In the genomic region with DNA sequence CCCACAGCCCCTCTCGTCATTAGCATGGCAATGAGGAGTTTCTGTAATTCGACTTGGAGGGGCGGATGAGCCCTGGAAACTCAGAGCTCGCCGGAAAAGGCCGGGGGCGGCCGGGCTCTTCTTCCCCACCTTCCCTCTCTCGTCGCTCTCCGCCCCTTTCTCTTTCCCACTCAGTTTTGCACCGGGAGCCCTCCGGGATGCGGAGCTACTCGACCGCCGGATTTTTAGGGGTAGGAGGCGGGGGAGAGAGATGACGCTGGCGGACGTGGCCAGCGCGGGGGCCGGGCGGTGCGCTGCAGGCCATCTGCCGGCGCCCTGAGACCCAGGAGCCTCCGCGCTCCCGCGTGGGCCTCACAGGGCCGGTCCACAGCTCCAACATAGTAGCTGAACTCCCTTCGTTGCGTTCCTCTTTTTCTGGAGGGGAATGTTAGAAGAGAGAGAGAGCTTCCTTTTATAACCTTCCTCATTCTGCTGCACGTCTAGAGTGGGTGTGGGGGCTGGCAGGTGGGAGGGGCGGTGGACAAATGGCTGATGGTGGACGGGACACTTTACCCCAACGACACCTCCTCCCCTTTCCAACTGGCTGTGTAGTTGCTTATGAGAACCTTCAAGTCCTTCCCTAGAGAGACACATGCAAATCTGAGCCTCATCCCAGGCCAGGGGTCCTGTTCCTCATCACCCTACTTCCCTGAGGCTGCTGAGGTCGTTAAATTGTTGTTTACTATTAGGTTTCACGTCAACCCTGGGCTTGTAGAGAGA, we compare ENCODE assay signal across 8 cellular contexts. TPM values are rescaled to one million over a fixed set of nuclear protein-coding genes. Genes with fewer than 3 reads are reported as not detected.
DNase-seq lines count a peak whose midpoint lies in the region; ATAC-seq and TF ChIP-seq lines count a peak whose summit lies in the region.

No MANE protein-coding gene starts in this region.

- no peak overlapping the region for H3K18ac ChIP-seq in neuronal stem cell (ENCODE audit: low read length)

- H3K27ac ChIP-seq in fibroblast of lung (ENCODE audit: insufficient read depth, low read length) (peak overlapping the region; percentile 95), neuronal stem cell (replicated peaks; ENCODE audit: low read length) (no peak overlapping the region)

- no peak overlapping the region for H2AFZ ChIP-seq in fibroblast of lung (ENCODE audit: low read length)
- peak overlapping the region; percentile 90 for H2AFZ ChIP-seq in neuronal stem cell (ENCODE audit: low read length)

- no peak overlapping the region for H3K14ac ChIP-seq in neuronal stem cell (ENCODE audit: low read length)

- peak overlapping the region; percentile 97 for H3K4me2 ChIP-seq in fibroblast of lung (ENCODE audit: extremely low read depth, insufficient read depth, low read length)
- peak overlapping the region; percentile 82 for H3K4me2 ChIP-seq in neuronal stem cell (ENCODE audit: insufficient read depth, low read length, poor library complexity, severe bottlenecking)

- H3K79me1 ChIP-seq in neuronal stem cell (ENCODE audit: low read depth, low read length) = no peaks in the 10 kb centered on the region

- no peak overlapping the region for H3K23ac ChIP-seq in neuronal stem cell (ENCODE audit: low read depth, low read length, poor library complexity)

- H3K36me3 ChIP-seq in fibroblast of lung (ENCODE audit: control insufficient read depth, insufficient read depth, low read length) (no peaks in the 10 kb centered on the region), neuronal stem cell (replicated peaks in 1 of 2; ENCODE audit: control insufficient read depth in 2 of 2, insufficient read depth in 2 of 2, low read length in 2 of 2) (no peaks in the 10 kb centered on the region)

- H2BK5ac ChIP-seq in neuronal stem cell (ENCODE audit: low read length) = no peak overlapping the region

- no peak for TF ChIP-seq CTCF in fibroblast of lung (conservative IDR thresholded peaks at IDR 0.05 in 1 of 2, IDR thresholded peaks at IDR 0.05 in 1 of 2; ENCODE audit: low read depth in 1 of 2, low read length in 2 of 2)

- H2AK5ac ChIP-seq in neuronal stem cell (ENCODE audit: low read depth, low read length) = no peak overlapping the region

- H3K9me3 ChIP-seq in fibroblast of lung (ENCODE audit: control insufficient read depth, insufficient read depth, low read depth, low read length) (no peaks in the 10 kb centered on the region), neuronal stem cell (replicated peaks in 1 of 2; ENCODE audit: control insufficient read depth in 2 of 2, insufficient read depth in 1 of 2, low read depth in 1 of 2, low read length in 2 of 2) (peaks cover 0 to 3% of the 10 kb centered on the region in 2 donors)

- no peak overlapping the region for H2BK15ac ChIP-seq in neuronal stem cell (ENCODE audit: low read length)

- H3K27me3 ChIP-seq in fibroblast of lung (ENCODE audit: control insufficient read depth, insufficient read depth, low read length) (no peaks in the 10 kb centered on the region), neuronal stem cell (ENCODE audit: control insufficient read depth in 3 of 3, insufficient read depth in 3 of 3, low read depth in 1 of 3, low read length in 3 of 3) (peaks cover 53 to 100% (median 93%) of the 10 kb centered on the region in 3 experiments)

- peaks cover 54% of the 10 kb centered on the region for H3K79me2 ChIP-seq in fibroblast of lung (ENCODE audit: control insufficient read depth, insufficient read depth, low read length)

- whole genome bisulfite sequencing in neuronal stem cell (ENCODE audit: extremely low coverage in 2 of 2, insufficient read length in 2 of 2, insufficient replicate concordance in 1 of 2), 2 donors = no CpG with 5 or more reads among the region's 41 CpGs

- H4K20me1 ChIP-seq in fibroblast of lung (ENCODE audit: control insufficient read depth, extremely low read depth, insufficient read depth, low read length) = no peaks in the 10 kb centered on the region

- H3K9ac ChIP-seq in fibroblast of lung (ENCODE audit: insufficient read depth, low read length) (peak overlapping the region; percentile 93), neuronal stem cell (ENCODE audit: low read depth, low read length, poor library complexity) (no peak overlapping the region)

- no peak overlapping the region for H4K91ac ChIP-seq in neuronal stem cell (ENCODE audit: low read depth, low read length, poor library complexity)

- peak; percentile 6 for ATAC-seq in GM18511 (IDR thresholded peaks at IDR 0.05; ENCODE audit: unreplicated experiment)

- H2BK12ac ChIP-seq in neuronal stem cell (ENCODE audit: low read length) = no peak overlapping the region

- peak; percentile 72 for DNase-seq in AG08396 (ENCODE audit: low spot score)
- DNase-seq in SKM-1 (lab: John Stamatoyannopoulos, UW; ENCODE audit: unreplicated experiment) = peak; percentile 26
- peak; percentile 59 to 61 for DNase-seq in fibroblast of lung (ENCODE audit: low read depth in 2 of 2)
- peak; percentile 8 for DNase-seq in neuronal stem cell (ENCODE audit: low spot score)
- no peak for DNase-seq in DMS79 (lab: John Stamatoyannopoulos, UW)
- no peak for DNase-seq in mucosa of gallbladder (ENCODE audit: low spot score)
- no peak for DNase-seq in NCI-H2227 treated with DMSO at 0.1 percent for 48 hours (lab: John Stamatoyannopoulos, UW)

- H3K4me3 ChIP-seq in fibroblast of lung (replicated peaks in 1 of 4; ENCODE audit: control extremely low read depth in 1 of 4, insufficient read depth in 1 of 4, low read depth in 3 of 4, low read length in 4 of 4) (peak overlapping the region; percentile 70 to 93 (median 84)), neuronal stem cell (ENCODE audit: low read length in 2 of 2) (peak overlapping the region in 1 of 2 donors; percentile 30)

- no peak overlapping the region for H2BK120ac ChIP-seq in neuronal stem cell (ENCODE audit: low read depth, low read length)

- H4K8ac ChIP-seq in neuronal stem cell (ENCODE audit: low read depth, low read length) = no peak overlapping the region

- no peak overlapping the region for H3K4ac ChIP-seq in neuronal stem cell (ENCODE audit: low read length)

- H3K4me1 ChIP-seq in fibroblast of lung (ENCODE audit: control insufficient read depth, extremely low read depth, insufficient read depth, low read length) (peaks cover 4% of the 10 kb centered on the region), neuronal stem cell (ENCODE audit: control insufficient read depth in 2 of 2, insufficient read depth in 1 of 2, low read depth in 1 of 2, low read length in 2 of 2) (peaks cover 0 to 1% of the 10 kb centered on the region in 2 donors)

RNA-seq across cellular contexts. Expression of a gene that starts 1.1 kb away (rescaled TPM):
- total RNA-seq in fibroblast of lung = 0.50 and 0.51 TPM in 2 replicates
- polyA plus RNA-seq in fibroblast of lung = 0.58 and 0.83 TPM in 2 replicates
- 0.66 and 0.67 TPM in 2 replicates for polyA plus RNA-seq in fibroblast of lung (2012)
- polyA minus RNA-seq in fibroblast of lung (ENCODE audit: low replicate concordance) = 1.1 TPM in 1 of 2 replicates, not detected in the other
- polyA plus RNA-seq in neuronal stem cell (2013, experiment 1 of 2) = not detected
- polyA plus RNA-seq in neuronal stem cell (2013, experiment 2 of 2) = not detected
- total RNA-seq in mucosa of gallbladder = 0.40 TPM

RNA-seq across cellular contexts. Expression of a gene that starts 5.5 kb away (rescaled TPM):
- 1.0 and 1.3 TPM in 2 replicates for total RNA-seq in fibroblast of lung
- polyA plus RNA-seq in fibroblast of lung = 2.3 and 2.6 TPM in 2 replicates
- 1.4 and 2.2 TPM in 2 replicates for polyA plus RNA-seq in fibroblast of lung (2012)
- 2.1 and 2.3 TPM in 2 replicates for polyA minus RNA-seq in fibroblast of lung (ENCODE audit: low replicate concordance)
- polyA plus RNA-seq in neuronal stem cell (2013, experiment 1 of 2) = 0.04 TPM
- polyA plus RNA-seq in neuronal stem cell (2013, experiment 2 of 2) = not detected
- total RNA-seq in mucosa of gallbladder = 0.52 TPM

RNA-seq across cellular contexts. Expression of a gene that starts 33.6 kb away (rescaled TPM):
- total RNA-seq in fibroblast of lung (0.33 and 0.51 TPM in 2 replicates), mucosa of gallbladder (2.3 TPM)
- polyA plus RNA-seq in fibroblast of lung = 2.4 and 3.6 TPM in 2 replicates
- 2.6 and 3.3 TPM in 2 replicates for polyA plus RNA-seq in fibroblast of lung (2012)
- polyA minus RNA-seq in fibroblast of lung (ENCODE audit: low replicate concordance) = 1.6 and 3.6 TPM in 2 replicates
- not detected for polyA plus RNA-seq in neuronal stem cell (2013, experiment 1 of 2)
- not detected for polyA plus RNA-seq in neuronal stem cell (2013, experiment 2 of 2)

RNA-seq across cellular contexts. Expression of a gene that starts 46.5 kb away (rescaled TPM):
- total RNA-seq in fibroblast of lung = 18.3 and 22.1 TPM in 2 replicates
- 16.6 and 35.6 TPM in 2 replicates for polyA plus RNA-seq in fibroblast of lung
- polyA plus RNA-seq in fibroblast of lung (2012) = 17.5 and 31.8 TPM in 2 replicates
- 3.1 and 3.9 TPM in 2 replicates for polyA minus RNA-seq in fibroblast of lung (ENCODE audit: low replicate concordance)
- polyA plus RNA-seq in neuronal stem cell (2013, experiment 1 of 2) = not detected
- not detected for polyA plus RNA-seq in neuronal stem cell (2013, experiment 2 of 2)
- total RNA-seq in mucosa of gallbladder = 0.81 TPM

RNA-seq across cellular contexts. Expression of a gene that starts 50.6 kb away (rescaled TPM):
- total RNA-seq in fibroblast of lung = 3.6 and 4.4 TPM in 2 replicates
- 0.70 and 1.2 TPM in 2 replicates for polyA plus RNA-seq in fibroblast of lung
- 1.6 and 3.8 TPM in 2 replicates for polyA plus RNA-seq in fibroblast of lung (2012)
- 0.30 and 1.6 TPM in 2 replicates for polyA minus RNA-seq in fibroblast of lung (ENCODE audit: low replicate concordance)
- not detected for polyA plus RNA-seq in neuronal stem cell (2013, experiment 1 of 2)
- not detected for polyA plus RNA-seq in neuronal stem cell (2013, experiment 2 of 2)
- 0.29 TPM for total RNA-seq in mucosa of gallbladder

Comparison
In these comparisons a context has a peak if more than half of its experiments do, and no peak if none do; other contexts are left out.
1. DNase-seq: peak in AG08396 (single experiment), SKM-1 (single experiment), fibroblast of lung (2 of 2) and neuronal stem cell (single experiment); none in DMS79 (single experiment), mucosa of gallbladder (single experiment) and NCI-H2227 treated with DMSO at 0.1 percent for 48 hours (single experiment).